ENCODE assay signal across 9 cellular contexts in the genomic region with DNA sequence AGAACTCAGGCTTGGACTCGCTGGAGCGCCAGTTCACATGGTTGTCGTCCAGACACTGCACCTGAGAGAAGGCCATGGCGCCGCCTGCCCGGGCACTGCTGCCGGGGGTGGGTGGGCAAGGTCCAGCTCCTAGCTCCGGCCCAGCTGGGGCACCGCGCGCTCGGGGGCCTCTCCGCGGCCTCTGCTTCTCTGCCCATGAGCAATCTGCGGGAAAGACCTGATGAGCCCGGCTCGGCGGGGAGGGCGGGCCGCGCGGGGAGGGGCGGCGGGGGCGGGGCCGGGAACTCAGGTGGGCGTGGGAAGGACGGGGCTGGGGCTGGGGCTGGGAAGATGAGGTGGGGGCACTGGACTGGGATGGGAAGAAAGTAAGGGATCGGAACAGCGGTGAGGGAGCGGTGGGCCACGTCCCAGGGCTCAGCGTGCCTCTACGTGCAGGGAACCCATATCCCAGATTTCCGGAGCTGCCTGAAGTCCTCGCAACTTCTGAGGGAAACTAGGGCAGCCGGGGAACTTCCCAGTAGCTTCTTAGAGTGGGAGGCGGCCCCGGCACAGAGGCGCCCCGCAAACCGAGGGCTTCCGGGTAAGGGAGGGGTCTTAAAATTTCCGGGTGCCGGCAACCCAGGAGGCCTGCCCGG. TPM values are rescaled to one million over a fixed set of nuclear protein-coding genes. Genes with fewer than 3 reads are reported as not detected.
DNase-seq lines count a peak whose midpoint lies in the region; ATAC-seq and TF ChIP-seq lines count a peak whose summit lies in the region.
"Had no signal": no experiment of that assay in that cellular context is flagged by ENCODE, and none has a peak within 500 bp of the region (broad histone marks: within the 10 kb centered on the region; RNA-seq: fewer than 3 reads in every experiment).

No MANE protein-coding gene starts in this region.

- peaks cover 27% of the 10 kb centered on the region for H3K4me1 ChIP-seq in lower lobe of right lung

- no peaks in the 10 kb centered on the region for H3K36me3 ChIP-seq in lower lobe of right lung

- H3K27me3 Mint-ChIP-seq in WTC11 (ENCODE audit: low read depth) = no peaks in the 10 kb centered on the region; the same call in 1 of the 2 replicates

- TF ChIP-seq CTCF in WTC11 (IDR thresholded peaks at IDR 0.05) = no peak
- TF ChIP-seq CTCF in lower lobe of right lung (IDR thresholded peaks at IDR 0.05) = no peak

- intact Hi-C loops in lower lobe of right lung (cut with DNase I) = no loop called here

- DNase-seq in NCI-H1694 treated with DMSO at 0.1 percent for 48 hours (lab: John Stamatoyannopoulos, UW) (peak; percentile 48), NCI-H1694 (lab: John Stamatoyannopoulos, UW) (no peak), WTC11 (ENCODE audit: low spot score) (peak; percentile 62), cerebellum (ENCODE audit: low spot score) (peak; percentile 15), lower lobe of right lung (no peak), SK-N-DZ (ENCODE audit: low spot score) (no peak)
- DNase-seq in stimulated activated CD8-positive, alpha-beta memory T cell treated with anti-CD3 and anti-CD28 coated beads, Interleukin-15, amount 100 ng/mL, for 24 hours (ENCODE audit: low read depth) = peak; percentile 15

- H3K27me3 ChIP-seq in lower lobe of right lung (ENCODE audit: low read depth) = no peaks in the 10 kb centered on the region

- H3K9me3 ChIP-seq in lower lobe of right lung = no peaks in the 10 kb centered on the region

- POLR2A ChIA-PET in WTC11 (lab: Charles Lee) = interaction anchor here (0.6 to 1.2 kb wide), 2 partner anchors 38 to 146 kb away, joined by 3 to 6 read pairs; a partner anchor contains a TSS

- peaks cover 11% of the 10 kb centered on the region for H3K9me3 Mint-ChIP-seq in WTC11

- peak overlapping the region; percentile 90; the same call in 1 of the 2 replicates for H3K27ac Mint-ChIP-seq in WTC11

- CTCF ChIA-PET in WTC11 (lab: Charles Lee) = interaction anchor here (0.6 to 3.3 kb wide), 3 partner anchors 10 to 252 kb away, joined by 4 to 20 read pairs (median 4); no protein-coding TSS in a partner anchor

- peak overlapping the region; percentile 87 for H3K4me3 Mint-ChIP-seq in WTC11

- H3K4me3 ChIP-seq in lower lobe of right lung = peak overlapping the region; percentile 71

- peaks cover 8% of the 10 kb centered on the region; the same call in 1 of the 2 replicates for H3K36me3 Mint-ChIP-seq in WTC11

- H3K4me1 Mint-ChIP-seq in WTC11 = peaks cover 20% of the 10 kb centered on the region

- ATAC-seq in HG03460 (IDR thresholded peaks at IDR 0.05; ENCODE audit: unreplicated experiment) (peak; percentile 23), WTC11 (peak; percentile 68), lower lobe of right lung (peak; percentile 26 to 76)

- peak overlapping the region; percentile 69 for H3K27ac ChIP-seq in lower lobe of right lung

TF ChIP-seq in WTC11, 78 proteins besides CTCF, POLR2A, EP300 and RAD21:
- TF ChIP-seq MYBL2 (CRISPR knock-in tag; IDR thresholded peaks at IDR 0.05) (no peak), SMAD3 (CRISPR knock-in tag; IDR thresholded peaks at IDR 0.05; ENCODE audit: borderline replicate concordance) (no peak), RELA (CRISPR knock-in tag; IDR thresholded peaks at IDR 0.05; ENCODE audit: borderline replicate concordance) (no peak), GABPB1 (CRISPR knock-in tag; IDR thresholded peaks at IDR 0.05) (peak; percentile 20; the same call in 1 of the 2 replicates)
- TF ChIP-seq, protein P1, sequence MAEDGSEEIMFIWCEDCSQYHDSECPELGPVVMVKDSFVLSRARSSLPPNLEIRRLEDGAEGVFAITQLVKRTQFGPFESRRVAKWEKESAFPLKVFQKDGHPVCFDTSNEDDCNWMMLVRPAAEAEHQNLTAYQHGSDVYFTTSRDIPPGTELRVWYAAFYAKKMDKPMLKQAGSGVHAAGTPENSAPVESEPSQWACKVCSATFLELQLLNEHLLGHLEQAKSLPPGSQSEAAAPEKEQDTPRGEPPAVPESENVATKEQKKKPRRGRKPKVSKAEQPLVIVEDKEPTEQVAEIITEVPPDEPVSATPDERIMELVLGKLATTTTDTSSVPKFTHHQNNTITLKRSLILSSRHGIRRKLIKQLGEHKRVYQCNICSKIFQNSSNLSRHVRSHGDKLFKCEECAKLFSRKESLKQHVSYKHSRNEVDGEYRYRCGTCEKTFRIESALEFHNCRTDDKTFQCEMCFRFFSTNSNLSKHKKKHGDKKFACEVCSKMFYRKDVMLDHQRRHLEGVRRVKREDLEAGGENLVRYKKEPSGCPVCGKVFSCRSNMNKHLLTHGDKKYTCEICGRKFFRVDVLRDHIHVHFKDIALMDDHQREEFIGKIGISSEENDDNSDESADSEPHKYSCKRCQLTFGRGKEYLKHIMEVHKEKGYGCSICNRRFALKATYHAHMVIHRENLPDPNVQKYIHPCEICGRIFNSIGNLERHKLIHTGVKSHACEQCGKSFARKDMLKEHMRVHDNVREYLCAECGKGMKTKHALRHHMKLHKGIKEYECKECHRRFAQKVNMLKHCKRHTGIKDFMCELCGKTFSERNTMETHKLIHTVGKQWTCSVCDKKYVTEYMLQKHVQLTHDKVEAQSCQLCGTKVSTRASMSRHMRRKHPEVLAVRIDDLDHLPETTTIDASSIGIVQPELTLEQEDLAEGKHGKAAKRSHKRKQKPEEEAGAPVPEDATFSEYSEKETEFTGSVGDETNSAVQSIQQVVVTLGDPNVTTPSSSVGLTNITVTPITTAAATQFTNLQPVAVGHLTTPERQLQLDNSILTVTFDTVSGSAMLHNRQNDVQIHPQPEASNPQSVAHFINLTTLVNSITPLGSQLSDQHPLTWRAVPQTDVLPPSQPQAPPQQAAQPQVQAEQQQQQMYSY (CRISPR knock-in tag; IDR thresholded peaks at IDR 0.05) = peak; percentile 61; the same call in 1 of the 2 replicates
- TF ChIP-seq, protein P2, sequence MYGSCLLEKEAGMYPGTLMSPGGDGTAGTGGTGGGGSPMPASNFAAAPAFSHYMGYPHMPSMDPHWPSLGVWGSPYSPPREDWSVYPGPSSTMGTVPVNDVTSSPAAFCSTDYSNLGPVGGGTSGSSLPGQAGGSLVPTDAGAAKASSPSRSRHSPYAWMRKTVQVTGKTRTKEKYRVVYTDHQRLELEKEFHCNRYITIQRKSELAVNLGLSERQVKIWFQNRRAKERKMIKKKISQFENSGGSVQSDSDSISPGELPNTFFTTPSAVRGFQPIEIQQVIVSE (CRISPR knock-in tag; IDR thresholded peaks at IDR 0.05; ENCODE audit: borderline replicate concordance) = no peak

RNA-seq across cellular contexts. Expression of a gene that starts 0.5 kb away (rescaled TPM):
- total RNA-seq in WTC11 (2021) (26.6 to 31.4 TPM (median 27.7 TPM) in 3 replicates), cerebellum (2.5 TPM), lower lobe of right lung (5.8 TPM)
- polyA plus RNA-seq in SK-N-DZ (2014; cell fraction: cytosol; rRNA removed) = 0.08 TPM in 1 of 2 replicates, not detected in the other
- not detected in 2 replicates for polyA plus RNA-seq in SK-N-DZ (2014; cell fraction: nucleus; rRNA removed)

RNA-seq across cellular contexts. Expression of a gene that starts 42.7 kb away (rescaled TPM):
- total RNA-seq in WTC11 (2021) (0.50 to 0.59 TPM (median 0.55 TPM) in 3 replicates), cerebellum (1.9 TPM), lower lobe of right lung (8.5 TPM)
- not detected in 2 replicates for polyA plus RNA-seq in SK-N-DZ (2014; cell fraction: cytosol; rRNA removed)
- polyA plus RNA-seq in SK-N-DZ (2014; cell fraction: nucleus; rRNA removed) = 4.6 TPM in 1 of 2 replicates, not detected in the other
- total RNA-seq: myocyte had no signal

RNA-seq across cellular contexts. Expression of a gene that starts 52.1 kb away (rescaled TPM):
- total RNA-seq in WTC11 (2021) (0.09 TPM in 1 of 3 replicates, not detected in the others), cerebellum (0.09 TPM), lower lobe of right lung (not detected)
- polyA plus RNA-seq in SK-N-DZ (2014; cell fraction: cytosol; rRNA removed) = 0.51 TPM in 1 of 2 replicates, not detected in the other
- 0.09 TPM in 1 of 2 replicates, not detected in the other for polyA plus RNA-seq in SK-N-DZ (2014; cell fraction: nucleus; rRNA removed)
- total RNA-seq: myocyte had no signal

Comparison
In these comparisons a context has a peak if more than half of its experiments do, and no peak if none do; other contexts are left out.
1. DNase-seq: peak in NCI-H1694 treated with DMSO at 0.1 percent for 48 hours (single experiment), WTC11 (single experiment), cerebellum (single experiment) and stimulated activated CD8-positive, alpha-beta memory T cell treated with anti-CD3 and anti-CD28 coated beads, Interleukin-15, amount 100 ng/mL, for 24 hours (single experiment); none in NCI-H1694 (single experiment), lower lobe of right lung (single experiment) and SK-N-DZ (single experiment).
2. Peak in every context shown above with its lines, with median percentiles within 50 percentile points of each other: ATAC-seq.